In genomic region chr2:217248312-217248935, GRCh38 we compare ENCODE assay signal across 8 cellular contexts.
DNase-seq lines count a peak whose midpoint lies in the region; ATAC-seq and TF ChIP-seq lines count a peak whose summit lies in the region.

No MANE protein-coding gene starts in this region.

- H3K9me3 ChIP-seq in fibroblast of lung (ENCODE audit: control insufficient read depth, insufficient read depth, low read depth, low read length): no peaks in the 10 kb centered on the region

- H3K4me3 Mint-ChIP-seq in activated T-cell treated with anti-CD3 and anti-CD28 coated beads, Interleukin-2, amount 50 U/mL, for 4 hours: no peak overlapping the region

- H4K20me1 ChIP-seq in fibroblast of lung (ENCODE audit: control insufficient read depth, extremely low read depth, insufficient read depth, low read length): no peaks in the 10 kb centered on the region

- no peaks in the 10 kb centered on the region for H3K9me3 Mint-ChIP-seq in activated T-cell treated with anti-CD3 and anti-CD28 coated beads, Interleukin-2, amount 50 U/mL, for 4 hours

- no peaks in the 10 kb centered on the region for H3K36me3 ChIP-seq in fibroblast of lung (ENCODE audit: control insufficient read depth, insufficient read depth, low read length)

- H3K4me1 Mint-ChIP-seq in activated T-cell treated with anti-CD3 and anti-CD28 coated beads, Interleukin-2, amount 50 U/mL, for 4 hours (ENCODE audit: low read depth): no peaks in the 10 kb centered on the region

- peak overlapping the region; percentile 10 for H2AFZ ChIP-seq in fibroblast of lung (ENCODE audit: low read length)

- H3K79me2 ChIP-seq in fibroblast of lung (ENCODE audit: control insufficient read depth, insufficient read depth, low read length): no peaks in the 10 kb centered on the region

- no peak overlapping the region for H3K9ac ChIP-seq in fibroblast of lung (ENCODE audit: insufficient read depth, low read length)

- no peaks in the 10 kb centered on the region for H3K36me3 Mint-ChIP-seq in activated T-cell treated with anti-CD3 and anti-CD28 coated beads, Interleukin-2, amount 50 U/mL, for 4 hours (ENCODE audit: insufficient read depth)

- H3K27me3 Mint-ChIP-seq in activated T-cell treated with anti-CD3 and anti-CD28 coated beads, Interleukin-2, amount 50 U/mL, for 4 hours (ENCODE audit: low read depth): peaks cover 11% of the 10 kb centered on the region

- no peaks in the 10 kb centered on the region for H3K27me3 ChIP-seq in fibroblast of lung (ENCODE audit: control insufficient read depth, insufficient read depth, low read length)

- H3K4me2 ChIP-seq in fibroblast of lung (ENCODE audit: extremely low read depth, insufficient read depth, low read length): peak overlapping the region; percentile 18

- H3K4me3 ChIP-seq in fibroblast of lung (replicated peaks in 1 of 4; ENCODE audit: control extremely low read depth in 1 of 4, insufficient read depth in 1 of 4, low read depth in 3 of 4, low read length in 4 of 4): no peak overlapping the region

- H3K4me1 ChIP-seq in fibroblast of lung (ENCODE audit: control insufficient read depth, extremely low read depth, insufficient read depth, low read length): peaks cover 13% of the 10 kb centered on the region

- ATAC-seq in GM19025 (IDR thresholded peaks at IDR 0.05; ENCODE audit: low read depth, unreplicated experiment) (peak; percentile 69), HG03045 (IDR thresholded peaks at IDR 0.05; ENCODE audit: unreplicated experiment) (peak; percentile 84), omental fat pad (ENCODE audit: low FRiP score) (peak; percentile 37)
- ATAC-seq in activated T-cell treated with anti-CD3 and anti-CD28 coated beads, Interleukin-2, amount 50 U/mL, for 4 hours: no peak

- DNase-seq in NCI-H510A (lab: John Stamatoyannopoulos, UW): peak; percentile 45
- peak; percentile 84 to 96 for DNase-seq in fibroblast of lung (ENCODE audit: low read depth in 2 of 2)
- no peak for DNase-seq in omental fat pad (ENCODE audit: low spot score)
- no peak for DNase-seq in activated T-cell treated with anti-CD3 and anti-CD28 coated beads, Interleukin-2, amount 50 U/mL, for 4 hours
- DNase-seq in T-helper 1 cell: no peak
- no peak for DNase-seq in DMS114 treated with DMSO at 0.1 percent for 48 hours (lab: John Stamatoyannopoulos, UW; ENCODE audit: unreplicated experiment)

- H3K27ac ChIP-seq in fibroblast of lung (ENCODE audit: insufficient read depth, low read length): no peak overlapping the region

- TF ChIP-seq CTCF in fibroblast of lung (conservative IDR thresholded peaks at IDR 0.05 in 1 of 2, IDR thresholded peaks at IDR 0.05 in 1 of 2; ENCODE audit: low read depth in 1 of 2, low read length in 2 of 2): no peak
- no peak for TF ChIP-seq CTCF in omental fat pad (IDR thresholded peaks at IDR 0.05)

Comparison
In these comparisons a context has a peak if more than half of its experiments do, and no peak if none do; other contexts are left out.
1. ATAC-seq: peak in GM19025 (single experiment), HG03045 (single experiment) and omental fat pad (single experiment); none in activated T-cell treated with anti-CD3 and anti-CD28 coated beads, Interleukin-2, amount 50 U/mL, for 4 hours (0 of 2).
2. DNase-seq: peak in NCI-H510A (single experiment) and fibroblast of lung (2 of 2); none in omental fat pad (single experiment), activated T-cell treated with anti-CD3 and anti-CD28 coated beads, Interleukin-2, amount 50 U/mL, for 4 hours (single experiment), T-helper 1 cell (0 of 5) and DMS114 treated with DMSO at 0.1 percent for 48 hours (single experiment).